8 cellular contexts compared by ENCODE assay signal in the genomic region with DNA sequence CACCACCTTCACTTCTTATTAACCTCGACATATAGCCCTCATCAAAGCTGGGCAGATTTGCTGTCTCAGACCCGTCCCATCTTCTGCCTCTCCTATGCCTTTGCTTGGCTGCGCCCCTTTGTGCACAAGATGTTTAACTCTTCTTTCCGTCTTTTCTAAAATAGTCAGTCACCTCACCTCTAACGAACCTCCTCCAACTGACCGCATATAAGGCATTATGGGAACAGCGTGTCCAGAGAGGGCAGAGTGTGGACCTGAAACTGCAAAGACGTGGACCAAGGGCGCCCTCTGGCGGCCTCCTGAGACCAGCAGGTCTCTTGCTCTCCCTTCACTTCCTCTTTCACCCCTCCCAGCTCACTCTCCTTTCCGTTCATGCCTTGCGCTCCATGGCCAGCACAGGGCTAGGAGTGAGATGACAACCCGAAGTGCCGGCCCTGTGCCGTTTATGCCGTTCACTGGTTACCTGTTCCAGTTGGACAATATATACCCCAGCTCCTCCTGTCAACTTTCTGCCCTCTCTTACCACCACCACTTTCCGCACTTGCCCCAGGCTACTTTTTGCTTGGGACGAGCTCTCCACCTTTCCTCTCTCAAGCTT. TPM values are rescaled to one million over a fixed set of nuclear protein-coding genes. Genes with fewer than 3 reads are reported as not detected.
DNase-seq lines count a peak whose midpoint lies in the region; ATAC-seq and TF ChIP-seq lines count a peak whose summit lies in the region.

No MANE protein-coding gene starts in this region.

- peaks cover 14% of the 10 kb centered on the region for H3K4me1 Mint-ChIP-seq in WTC11
- peaks cover 31% of the 10 kb centered on the region for H3K4me1 Mint-ChIP-seq in central memory CD8-positive, alpha-beta T cell

- ATAC-seq in HG02759 (IDR thresholded peaks at IDR 0.05; ENCODE audit: unreplicated experiment) (peak; percentile 32), WTC11 (peak; percentile 60), HG02571 (IDR thresholded peaks at IDR 0.05; ENCODE audit: unreplicated experiment) (no peak)
- ATAC-seq in central memory CD8-positive, alpha-beta T cell (replicated peaks; ENCODE audit: extremely low read depth, poor library complexity, severe bottlenecking), result no peak

- TF ChIP-seq CTCF in WTC11 (IDR thresholded peaks at IDR 0.05) (peak; percentile 95), kidney epithelial cell (IDR thresholded peaks at IDR 0.05; ENCODE audit: insufficient read depth, low read length, poor library complexity, severe bottlenecking) (peak; percentile 95)

- no peaks in the 10 kb centered on the region for H3K9me3 Mint-ChIP-seq in WTC11
- H3K9me3 Mint-ChIP-seq in central memory CD8-positive, alpha-beta T cell, result no peaks in the 10 kb centered on the region

- H3K36me3 ChIP-seq in kidney epithelial cell (ENCODE audit: control insufficient read depth, insufficient read depth, low read length), result no peaks in the 10 kb centered on the region

- no peak overlapping the region for H3K27ac Mint-ChIP-seq in WTC11
- H3K27ac Mint-ChIP-seq in central memory CD8-positive, alpha-beta T cell (ENCODE audit: low read depth), result no peak overlapping the region

- DNase-seq in Daoy (ENCODE audit: low read depth), result peak; percentile 90
- peak; percentile 89 for DNase-seq in NCI-H2227 treated with DMSO at 0.1 percent for 48 hours (lab: John Stamatoyannopoulos, UW)
- DNase-seq in WTC11 (ENCODE audit: low spot score), result peak; percentile 90
- peak; percentile 63 to 75 for DNase-seq in central memory CD8-positive, alpha-beta T cell (ENCODE audit: low spot score in 2 of 2)
- no peak for DNase-seq in kidney epithelial cell (ENCODE audit: low read depth)
- DNase-seq in stimulated activated CD4-positive, alpha-beta T cell treated with anti-CD3 and anti-CD28 coated beads, Interleukin-12 subunit alpha, Interleukin-12 subunit beta, amount 100 ng/mL, for 24 hours (ENCODE audit: low read depth in 2 of 2), result peak; percentile 45 to 72

- POLR2A ChIA-PET in WTC11 (lab: Charles Lee), result interaction anchor here (0.6 to 5.3 kb wide), 11 partner anchors 10 to 133 kb away, joined by 3 to 57 read pairs (median 5); a partner anchor contains a TSS

- peaks cover 28% of the 10 kb centered on the region for H3K36me3 Mint-ChIP-seq in WTC11
- H3K36me3 Mint-ChIP-seq in central memory CD8-positive, alpha-beta T cell (ENCODE audit: insufficient read depth), result peaks cover 49% of the 10 kb centered on the region

- no peaks in the 10 kb centered on the region for H3K27me3 Mint-ChIP-seq in WTC11 (ENCODE audit: low read depth)
- H3K27me3 Mint-ChIP-seq in central memory CD8-positive, alpha-beta T cell, result no peaks in the 10 kb centered on the region

- CTCF ChIA-PET in WTC11 (lab: Charles Lee), result interaction anchor here (0.5 to 9.5 kb wide), 77 partner anchors 10 to 729 kb away, joined by 3 to 682 read pairs (median 6); a partner anchor contains a TSS

- H3K27me3 ChIP-seq in kidney epithelial cell (ENCODE audit: control insufficient read depth, insufficient read depth, low read length), result no peaks in the 10 kb centered on the region

- no peak overlapping the region for H3K4me3 Mint-ChIP-seq in WTC11
- no peak overlapping the region for H3K4me3 Mint-ChIP-seq in central memory CD8-positive, alpha-beta T cell

- H3K4me3 ChIP-seq in kidney epithelial cell (ENCODE audit: low read depth, low read length), result peak overlapping the region; percentile 11

TF ChIP-seq in WTC11, 78 proteins besides CTCF, POLR2A, EP300 and RAD21:
- TF ChIP-seq, protein P1, sequence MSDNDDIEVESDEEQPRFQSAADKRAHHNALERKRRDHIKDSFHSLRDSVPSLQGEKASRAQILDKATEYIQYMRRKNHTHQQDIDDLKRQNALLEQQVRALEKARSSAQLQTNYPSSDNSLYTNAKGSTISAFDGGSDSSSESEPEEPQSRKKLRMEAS (CRISPR knock-in tag; IDR thresholded peaks at IDR 0.05), result peak; percentile 52; the same call in 1 of the 2 replicates
- TF ChIP-seq ETV6 (CRISPR knock-in tag; IDR thresholded peaks at IDR 0.05), result peak; percentile 69; the same call in 1 of the 2 replicates
- TF ChIP-seq, protein P2, sequence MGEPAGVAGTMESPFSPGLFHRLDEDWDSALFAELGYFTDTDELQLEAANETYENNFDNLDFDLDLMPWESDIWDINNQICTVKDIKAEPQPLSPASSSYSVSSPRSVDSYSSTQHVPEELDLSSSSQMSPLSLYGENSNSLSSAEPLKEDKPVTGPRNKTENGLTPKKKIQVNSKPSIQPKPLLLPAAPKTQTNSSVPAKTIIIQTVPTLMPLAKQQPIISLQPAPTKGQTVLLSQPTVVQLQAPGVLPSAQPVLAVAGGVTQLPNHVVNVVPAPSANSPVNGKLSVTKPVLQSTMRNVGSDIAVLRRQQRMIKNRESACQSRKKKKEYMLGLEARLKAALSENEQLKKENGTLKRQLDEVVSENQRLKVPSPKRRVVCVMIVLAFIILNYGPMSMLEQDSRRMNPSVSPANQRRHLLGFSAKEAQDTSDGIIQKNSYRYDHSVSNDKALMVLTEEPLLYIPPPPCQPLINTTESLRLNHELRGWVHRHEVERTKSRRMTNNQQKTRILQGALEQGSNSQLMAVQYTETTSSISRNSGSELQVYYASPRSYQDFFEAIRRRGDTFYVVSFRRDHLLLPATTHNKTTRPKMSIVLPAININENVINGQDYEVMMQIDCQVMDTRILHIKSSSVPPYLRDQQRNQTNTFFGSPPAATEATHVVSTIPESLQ (CRISPR knock-in tag; IDR thresholded peaks at IDR 0.05), result no peak
- TF ChIP-seq, protein P3, sequence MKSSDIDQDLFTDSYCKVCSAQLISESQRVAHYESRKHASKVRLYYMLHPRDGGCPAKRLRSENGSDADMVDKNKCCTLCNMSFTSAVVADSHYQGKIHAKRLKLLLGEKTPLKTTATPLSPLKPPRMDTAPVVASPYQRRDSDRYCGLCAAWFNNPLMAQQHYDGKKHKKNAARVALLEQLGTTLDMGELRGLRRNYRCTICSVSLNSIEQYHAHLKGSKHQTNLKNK (CRISPR knock-in tag; IDR thresholded peaks at IDR 0.05), result no peak

RNA-seq across cellular contexts. Expression of a gene that starts 2.5 kb away (rescaled TPM):
- total RNA-seq in Daoy (2014; rRNA removed; shearing (Covaris generic)), result 7.9 and 11.9 TPM in 2 replicates
- total RNA-seq in WTC11 (2021), result 32.0 to 41.0 TPM (median 37.9 TPM) in 3 replicates
- total RNA-seq in kidney epithelial cell, result 13.0 and 13.6 TPM in 2 replicates

RNA-seq across cellular contexts. Expression of a gene that starts 2.8 kb away (rescaled TPM):
- total RNA-seq in Daoy (2014; rRNA removed; shearing (Covaris generic)), result 31.7 and 59.8 TPM in 2 replicates
- total RNA-seq in WTC11 (2021), result 37.2 to 43.8 TPM (median 42.2 TPM) in 3 replicates
- 17.7 and 25.1 TPM in 2 replicates for total RNA-seq in kidney epithelial cell

RNA-seq across cellular contexts. Expression of a gene that starts 15.1 kb away (rescaled TPM):
- total RNA-seq in Daoy (2014; rRNA removed; shearing (Covaris generic)), result 144 and 148 TPM in 2 replicates
- total RNA-seq in WTC11 (2021), result 35.1 to 37.4 TPM (median 35.2 TPM) in 3 replicates
- 42.5 and 62.2 TPM in 2 replicates for total RNA-seq in kidney epithelial cell

RNA-seq across cellular contexts. Expression of a gene that starts 20.4 kb away (rescaled TPM):
- total RNA-seq in Daoy (2014; rRNA removed; shearing (Covaris generic)), result 21.4 and 36.0 TPM in 2 replicates
- total RNA-seq in WTC11 (2021) (135 to 195 TPM (median 186 TPM) in 3 replicates), kidney epithelial cell (24.5 and 29.5 TPM in 2 replicates)

RNA-seq across cellular contexts. Expression of a gene that starts 25.7 kb away (rescaled TPM):
- total RNA-seq in Daoy (2014; rRNA removed; shearing (Covaris generic)), result 484 and 537 TPM in 2 replicates
- total RNA-seq in WTC11 (2021), result 301 to 339 TPM (median 318 TPM) in 3 replicates
- total RNA-seq in kidney epithelial cell, result 271 and 296 TPM in 2 replicates

Comparison
In these comparisons a context has a peak if more than half of its experiments do, and no peak if none do; other contexts are left out.
1. ATAC-seq: peak in HG02759 (single experiment) and WTC11 (single experiment); none in central memory CD8-positive, alpha-beta T cell (single experiment) and HG02571 (single experiment).